24 cellular contexts compared by ENCODE assay signal in the genomic region with DNA sequence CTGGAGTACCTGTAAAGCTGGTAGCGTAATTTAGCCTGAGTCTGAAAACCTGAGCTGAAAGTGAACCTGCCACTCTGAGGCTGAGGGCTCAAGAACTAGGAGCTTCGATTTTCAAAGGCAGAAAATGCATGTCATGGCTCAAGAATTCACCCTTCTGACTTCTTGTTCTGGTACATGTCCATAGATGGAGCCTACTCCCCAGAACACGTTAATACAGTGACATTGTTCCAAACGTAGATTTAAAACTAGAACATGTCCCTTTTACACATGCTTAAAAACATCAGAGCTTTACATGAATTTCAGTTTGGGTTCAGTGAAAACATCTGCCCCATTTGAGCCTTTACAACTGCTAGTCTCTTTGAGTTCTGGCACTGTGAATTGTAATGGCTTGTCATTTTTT.
"Had no signal": no experiment of that assay in that cellular context is flagged by ENCODE, and none has a peak within 500 bp of the region (broad histone marks: within the 10 kb centered on the region; RNA-seq: fewer than 3 reads in every experiment).

No MANE protein-coding gene starts in this region.

- H3K9me3 ChIP-seq: heart right ventricle, left lung, lower lobe of right lung, neutrophil, suprapubic skin, upper lobe of right lung had no signal

- H3K27ac ChIP-seq: heart right ventricle, hepatocyte, left lung, lower lobe of right lung, neural progenitor cell, neutrophil, parathyroid adenoma, suprapubic skin, upper lobe of right lung had no signal

- ATAC-seq: heart right ventricle; left colon; left lung; lower lobe of right lung; natural killer cell; right cardiac atrium; sciatic nerve; stimulated activated naive B cell treated with anti-CD40 and anti-IgM and Interleukin-4, amounts not matched to agents 10 μg/mL and 1 μg/mL and 100 μg/mL, for 72 hours; upper lobe of right lung had no signal

- DNase-seq: heart right ventricle; left colon; left lung; lower lobe of right lung; mammary epithelial cell; mesendoderm; naive B cell; natural killer cell; nephron progenitor cell; occipital lobe; retina; right cardiac atrium; small intestine; stimulated activated CD4-positive, alpha-beta T cell treated with anti-CD3 and anti-CD28 coated beads, Interleukin-1b, Interleukin-23, amount 100 ng/mL, for 48 hours; stimulated activated CD4-positive, alpha-beta T cell treated with anti-CD3 and anti-CD28 coated beads, Interleukin-2, amount 100 ng/mL, for 48 hours; stimulated activated naive B cell treated with anti-CD40 and anti-IgM and Interleukin-4, amounts not matched to agents 10 μg/mL and 1 μg/mL and 100 μg/mL, for 72 hours; trophoblast cell; upper lobe of right lung had no signal

- H3K36me3 ChIP-seq: heart right ventricle, left lung, lower lobe of right lung, neural progenitor cell, neutrophil, suprapubic skin, upper lobe of right lung had no signal

- H3K4me1 ChIP-seq: heart right ventricle, left lung, lower lobe of right lung, neural progenitor cell, parathyroid adenoma, suprapubic skin, upper lobe of right lung had no signal

- H3K27me3 ChIP-seq: heart right ventricle, hepatocyte, left lung, neural progenitor cell, suprapubic skin, upper lobe of right lung had no signal

- H3K4me3 ChIP-seq: heart right ventricle, hepatocyte, left lung, lower lobe of right lung, neural progenitor cell, suprapubic skin, upper lobe of right lung had no signal
